9 cellular contexts compared by ENCODE assay signal in genomic region chr6:53059648-53060589, GRCh38. TPM values are rescaled to one million over a fixed set of nuclear protein-coding genes. Genes with fewer than 3 reads are reported as not detected.
DNase-seq lines count a peak whose midpoint lies in the region; ATAC-seq and TF ChIP-seq lines count a peak whose summit lies in the region.
"Had no signal": no experiment of that assay in that cellular context is flagged by ENCODE, and none has a peak within 500 bp of the region (broad histone marks: within the 10 kb centered on the region; RNA-seq: fewer than 3 reads in every experiment).

No MANE protein-coding gene starts in this region.

- POLR2A ChIA-PET in T-cell (lab: Charles Lee): interaction anchor here in 1 of 2 donors (0.6 kb wide), 1 partner anchor 122 kb away, joined by 6 read pairs; no protein-coding TSS in a partner anchor

- TF ChIP-seq POLR2A in gastrocnemius medialis (IDR thresholded peaks at IDR 0.05): no peak

- H3K27me3 ChIP-seq in H7 (ENCODE audit: control insufficient read depth, insufficient read depth, low read length): no peaks in the 10 kb centered on the region
- H3K27me3 ChIP-seq in gastrocnemius medialis: no peaks in the 10 kb centered on the region

- H3K4me3 ChIP-seq in H7 (ENCODE audit: insufficient read depth, low read depth, low read length) (no peak overlapping the region), gastrocnemius medialis (peak overlapping the region; percentile 68 to 97 (median 94))

- intact Hi-C loops in gastrocnemius medialis (cut with DNase I; ENCODE audit: low total_unique reads) (no loop called here), posterior cingulate gyrus (cut with DNase I) (no loop called here)

- in situ Hi-C loops in gastrocnemius medialis (cut with MboI; ENCODE audit: low sequenced_read_pairs in 4 of 4): no loop called here

- peak overlapping the region; percentile 36 to 92 for H3K27ac Mint-ChIP-seq in T-cell

- H3K9me3 Mint-ChIP-seq in T-cell: no peaks in the 10 kb centered on the region

- H3K27me3 Mint-ChIP-seq in T-cell: no peaks in the 10 kb centered on the region

- CTCF ChIA-PET in T-cell (lab: Charles Lee): interaction anchor here (0.6 to 1.5 kb wide), 2 partner anchors 65 to 665 kb away, joined by 4 to 6 read pairs; partner anchors contain the start of gene GSTA4 (in 1 of the 2)

- peak overlapping the region; percentile 93 to 94 (median 93) for H3K4me3 Mint-ChIP-seq in T-cell

- peaks cover 69 to 71% (median 71%) of the 10 kb centered on the region in 3 donors for H3K4me1 Mint-ChIP-seq in T-cell

- ATAC-seq in T-cell (replicated peaks in 1 of 4): no peak
- no peak for ATAC-seq in gastrocnemius medialis

- H3K27ac ChIP-seq in gastrocnemius medialis: peak overlapping the region; percentile 81 to 95 (median 94)

- H3K36me3 Mint-ChIP-seq in T-cell: peaks cover 3% of the 10 kb centered on the region

- H3K9me3 ChIP-seq in gastrocnemius medialis: no peaks in the 10 kb centered on the region

- H3K36me3 ChIP-seq in H7 (replicated peaks; ENCODE audit: control insufficient read depth, insufficient read depth, low read length): no peaks in the 10 kb centered on the region
- no peaks in the 10 kb centered on the region for H3K36me3 ChIP-seq in gastrocnemius medialis

- peaks cover 52 to 55% of the 10 kb centered on the region in 2 donors for H3K4me1 ChIP-seq in gastrocnemius medialis

- DNase-seq in H7: peak; percentile 27
- no peak for DNase-seq in T-cell
- peak; percentile 19 for DNase-seq in fibroblast of peridontal ligament (ENCODE audit: extremely low read depth)
- no peak for DNase-seq in gastrocnemius medialis
- no peak for DNase-seq in NCI-H2171 treated with DMSO at 0.1 percent for 48 hours (lab: John Stamatoyannopoulos, UW)
- no peak for DNase-seq in posterior cingulate gyrus
- no peak for DNase-seq in T1000 (lab: John Stamatoyannopoulos, UW)
- DNase-seq in SKM-1 treated with dmso at 0.1 percent for 144 hours (lab: John Stamatoyannopoulos, UW; ENCODE audit: unreplicated experiment): no peak
- DNase-seq: SHP77 treated with DMSO at 0.1 percent for 48 hours had no signal

- TF ChIP-seq CTCF in gastrocnemius medialis (IDR thresholded peaks at IDR 0.05 in 4 of 5, conservative IDR thresholded peaks at IDR 0.05 in 1 of 5): no peak

RNA-seq across cellular contexts. Expression of gene CILK1, which starts 1.7 kb away (rescaled TPM):
- total RNA-seq in H7 (2014; rRNA removed; shearing (Covaris generic)): 6.5 and 9.0 TPM in 2 replicates
- total RNA-seq in T-cell (10 to 100 TPM in 2 of 5 donors, 1 to 10 TPM in 3; 8.2 to 10.4 (median 9.6) TPM), gastrocnemius medialis (1 to 10 TPM; 5.0 to 7.9 (median 5.8) TPM)

RNA-seq across cellular contexts. Expression of gene FBXO9, which starts 5.3 kb away (rescaled TPM):
- total RNA-seq in H7 (2014; rRNA removed; shearing (Covaris generic)): 21.8 and 22.7 TPM in 2 replicates
- total RNA-seq in T-cell (100 to 1,000 TPM in 3 of 5 donors, 10 to 100 TPM in 2; 78.3 to 106 (median 100) TPM), gastrocnemius medialis (10 to 100 TPM; 16.6 to 20.2 (median 19.6) TPM)

Comparison
In these comparisons a context has a peak if more than half of its experiments do, and no peak if none do; other contexts are left out.
1. DNase-seq: peak in H7 (single experiment) and fibroblast of peridontal ligament (single experiment); none in T-cell (0 of 34), gastrocnemius medialis (0 of 2), NCI-H2171 treated with DMSO at 0.1 percent for 48 hours (single experiment), posterior cingulate gyrus (0 of 10), T1000 (single experiment) and SKM-1 treated with dmso at 0.1 percent for 144 hours (single experiment).